1 cellular context compared by ENCODE assay signal in the genomic region with DNA sequence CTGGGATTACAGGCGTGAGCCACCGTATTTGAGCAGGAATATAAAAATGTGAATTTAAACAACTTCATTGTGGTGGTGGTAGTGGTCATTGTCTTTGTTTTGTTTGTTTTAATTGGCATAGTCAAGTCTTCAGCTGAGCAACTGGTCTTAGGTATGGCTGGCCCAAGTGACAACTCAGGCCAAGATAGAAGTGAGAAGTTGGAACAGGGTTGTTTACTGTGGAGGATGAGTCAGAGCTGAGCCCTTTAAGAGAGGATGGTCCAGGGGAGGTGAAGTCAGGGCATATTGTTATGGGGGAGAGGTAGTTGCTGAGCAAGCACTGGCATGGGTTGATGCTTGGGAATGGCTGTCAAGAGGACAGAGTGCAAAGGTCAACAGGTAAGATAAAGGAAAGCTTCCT.
TF ChIP-seq lines count a peak whose summit lies in the region.

No MANE protein-coding gene starts in this region.

TF ChIP-seq in GM23338, 12 proteins besides CTCF, POLR2A, EP300 and RAD21 (continued from another document):
- TF ChIP-seq ETS1 (IDR thresholded peaks at IDR 0.05), result no peak
- no peak for TF ChIP-seq STAT1 (IDR thresholded peaks at IDR 0.05; ENCODE audit: unreplicated experiment)
- TF ChIP-seq ZNF462 (CRISPR knock-in tag; IDR thresholded peaks at IDR 0.05), result no peak
- no peak for TF ChIP-seq JUNB (IDR thresholded peaks at IDR 0.05; ENCODE audit: unreplicated experiment)
TF ChIP-seq in GM23338: peak in this region for 0.
